In genomic region chr2:152611458-152612231, GRCh38 we compare ENCODE assay signal across 9 cellular contexts.
DNase-seq lines count a peak whose midpoint lies in the region; ATAC-seq, FAIRE-seq and TF ChIP-seq lines count a peak whose summit lies in the region.
"Had no signal": no experiment of that assay in that cellular context is flagged by ENCODE, and none has a peak within 500 bp of the region (broad histone marks: within the 10 kb centered on the region; RNA-seq: fewer than 3 reads in every experiment).

No MANE protein-coding gene starts in this region.

- DNase-seq in Right ventricle myocardium inferior (ENCODE audit: missing footprints) = no peak
- no peak for DNase-seq in cardiac septum (ENCODE audit: low spot score)
- peak; percentile 98 for DNase-seq in SIG-M5 (lab: John Stamatoyannopoulos, UW)
- peak; percentile 91 for DNase-seq in fibroblast of the conjunctiva (ENCODE audit: low read depth)
- DNase-seq in small intestine = peak; percentile 53
- no peak for DNase-seq in type B pancreatic cell (ENCODE audit: extremely low spot score, unreplicated experiment)
- no peak for DNase-seq in stimulated activated CD4-positive, alpha-beta T cell treated with anti-CD3 and anti-CD28 coated beads, Interleukin-2, amount 100 ng/mL, for 24 hours
- DNase-seq: DND-41 had no signal

- intact Hi-C loops in Right ventricle myocardium inferior (cut with DNase I) (loop anchor here (5.0 kb wide), 1 partner anchor 274 kb away; the partner anchor contains the start of gene FMNL2), cardiac septum (cut with DNase I) (no loop called here)

- peaks cover 5% of the 10 kb centered on the region for H3K4me1 Mint-ChIP-seq in type B pancreatic cell (ENCODE audit: unreplicated experiment)

- H3K27ac ChIP-seq in small intestine (ENCODE audit: low read depth in 1 of 2, low read length in 1 of 2) = peak overlapping the region in 1 of 2 donors; percentile 33

- H3K27me3 ChIP-seq in small intestine (ENCODE audit: control insufficient read depth in 2 of 2, insufficient read depth in 2 of 2, low read length in 2 of 2) = no peaks in the 10 kb centered on the region

- H3K36me3 Mint-ChIP-seq in type B pancreatic cell = peaks cover 46% of the 10 kb centered on the region

- no peak overlapping the region for H3K4me3 ChIP-seq in small intestine (ENCODE audit: low read depth in 1 of 2, low read length in 2 of 2)

- no peak overlapping the region for H3K27ac Mint-ChIP-seq in type B pancreatic cell

- H3K4me3 Mint-ChIP-seq in type B pancreatic cell = no peak overlapping the region

- TF ChIP-seq CTCF in type B pancreatic cell (conservative IDR thresholded peaks at IDR 0.05) = no peak

- H3K36me3 ChIP-seq in small intestine (ENCODE audit: control insufficient read depth in 2 of 2, insufficient read depth in 2 of 2, low read length in 2 of 2) = no peaks in the 10 kb centered on the region

- no peaks in the 10 kb centered on the region for H3K9me3 ChIP-seq in small intestine (ENCODE audit: control insufficient read depth, low read depth)

- peaks cover 2 to 7% of the 10 kb centered on the region in 2 donors for H3K4me1 ChIP-seq in small intestine (ENCODE audit: control insufficient read depth in 2 of 2, insufficient read depth in 1 of 2, low read depth in 1 of 2, low read length in 1 of 2)

- no peak for FAIRE-seq in small intestine (lab: Jason Lieb, UNC)

- H3K27me3 Mint-ChIP-seq in type B pancreatic cell = no peaks in the 10 kb centered on the region

- WGBS in small intestine, 3 donors = 35 to 45% (median 43%) methylated on average over 5 of the region's 5 CpGs

- no peaks in the 10 kb centered on the region for H3K9me3 Mint-ChIP-seq in type B pancreatic cell

- peak; percentile 95 for ATAC-seq in Right ventricle myocardium inferior
- ATAC-seq in HG03095 (IDR thresholded peaks at IDR 0.05; ENCODE audit: unreplicated experiment) = peak; percentile 77

Comparison
In these comparisons a context has a peak if more than half of its experiments do, and no peak if none do; other contexts are left out.
1. DNase-seq: peak in SIG-M5 (single experiment), fibroblast of the conjunctiva (single experiment) and small intestine (single experiment); none in Right ventricle myocardium inferior (single experiment), cardiac septum (single experiment), type B pancreatic cell (single experiment) and stimulated activated CD4-positive, alpha-beta T cell treated with anti-CD3 and anti-CD28 coated beads, Interleukin-2, amount 100 ng/mL, for 24 hours (0 of 2).